In genomic region chr7:92010215-92010614, GRCh38 we compare ENCODE assay signal across 1 cellular context.
TF ChIP-seq lines count a peak whose summit lies in the region.

No MANE protein-coding gene starts in this region.

TF ChIP-seq in K562, 482 proteins besides CTCF, POLR2A, EP300 and RAD21 (continued from another document):
- TF ChIP-seq, protein P1, sequence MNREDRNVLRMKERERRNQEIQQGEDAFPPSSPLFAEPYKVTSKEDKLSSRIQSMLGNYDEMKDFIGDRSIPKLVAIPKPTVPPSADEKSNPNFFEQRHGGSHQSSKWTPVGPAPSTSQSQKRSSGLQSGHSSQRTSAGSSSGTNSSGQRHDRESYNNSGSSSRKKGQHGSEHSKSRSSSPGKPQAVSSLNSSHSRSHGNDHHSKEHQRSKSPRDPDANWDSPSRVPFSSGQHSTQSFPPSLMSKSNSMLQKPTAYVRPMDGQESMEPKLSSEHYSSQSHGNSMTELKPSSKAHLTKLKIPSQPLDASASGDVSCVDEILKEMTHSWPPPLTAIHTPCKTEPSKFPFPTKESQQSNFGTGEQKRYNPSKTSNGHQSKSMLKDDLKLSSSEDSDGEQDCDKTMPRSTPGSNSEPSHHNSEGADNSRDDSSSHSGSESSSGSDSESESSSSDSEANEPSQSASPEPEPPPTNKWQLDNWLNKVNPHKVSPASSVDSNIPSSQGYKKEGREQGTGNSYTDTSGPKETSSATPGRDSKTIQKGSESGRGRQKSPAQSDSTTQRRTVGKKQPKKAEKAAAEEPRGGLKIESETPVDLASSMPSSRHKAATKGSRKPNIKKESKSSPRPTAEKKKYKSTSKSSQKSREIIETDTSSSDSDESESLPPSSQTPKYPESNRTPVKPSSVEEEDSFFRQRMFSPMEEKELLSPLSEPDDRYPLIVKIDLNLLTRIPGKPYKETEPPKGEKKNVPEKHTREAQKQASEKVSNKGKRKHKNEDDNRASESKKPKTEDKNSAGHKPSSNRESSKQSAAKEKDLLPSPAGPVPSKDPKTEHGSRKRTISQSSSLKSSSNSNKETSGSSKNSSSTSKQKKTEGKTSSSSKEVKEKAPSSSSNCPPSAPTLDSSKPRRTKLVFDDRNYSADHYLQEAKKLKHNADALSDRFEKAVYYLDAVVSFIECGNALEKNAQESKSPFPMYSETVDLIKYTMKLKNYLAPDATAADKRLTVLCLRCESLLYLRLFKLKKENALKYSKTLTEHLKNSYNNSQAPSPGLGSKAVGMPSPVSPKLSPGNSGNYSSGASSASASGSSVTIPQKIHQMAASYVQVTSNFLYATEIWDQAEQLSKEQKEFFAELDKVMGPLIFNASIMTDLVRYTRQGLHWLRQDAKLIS (CRISPR knock-in tag; IDR thresholded peaks at IDR 0.05) = no peak
- TF ChIP-seq GTF2F1 (IDR thresholded peaks at IDR 0.05; ENCODE audit: low read depth, low read length) (no peak), POLR2H (tag; IDR thresholded peaks at IDR 0.05; ENCODE audit: low read depth) (no peak)
TF ChIP-seq in K562: peak in this region for 2.
